In genomic region chr1:214602764-214603657, GRCh38 we compare ENCODE assay signal across 1 cellular context.
TF ChIP-seq lines count a peak whose summit lies in the region.

TSS of gene CENPF (plus strand) at chr1:214603195. CDS start at chr1:214613755, 10,560 bp downstream.

TF ChIP-seq in K562, 482 proteins besides CTCF, POLR2A, EP300 and RAD21 (continued from another document and continues in another):
- TF ChIP-seq MLX (CRISPR knock-in tag; conservative IDR thresholded peaks at IDR 0.05) = peak in 1 of 2 experiments; percentile 93; a peak in 2 of 4 replicates
- no peak for TF ChIP-seq ATF1 (CRISPR knock-in tag; IDR thresholded peaks at IDR 0.05)
- peak; percentile 89 for TF ChIP-seq ATF1 (tag; IDR thresholded peaks at IDR 0.05)
- no peak for TF ChIP-seq BRF2 (IDR thresholded peaks at IDR 0.05; ENCODE audit: borderline replicate concordance, insufficient read depth, insufficient read length)
- TF ChIP-seq TAL1 (IDR thresholded peaks at IDR 0.05) = peak; percentile 58; the same call in 1 of the 2 replicates
- TF ChIP-seq ZFP91 (CRISPR knock-in tag; IDR thresholded peaks at IDR 0.05) = no peak
- TF ChIP-seq NFIC (IDR thresholded peaks at IDR 0.05) = peak; percentile 84
- no peak for TF ChIP-seq IRF2 (CRISPR knock-in tag; IDR thresholded peaks at IDR 0.05)
- TF ChIP-seq ZBTB12 (CRISPR knock-in tag; IDR thresholded peaks at IDR 0.05) = 0 out of 2 replicates have a peak, but pooled peaks have one; percentile 20
- TF ChIP-seq FOXA3 (CRISPR knock-in tag; conservative IDR thresholded peaks at IDR 0.05 in 1 of 2, IDR thresholded peaks at IDR 0.05 in 1 of 2) = peak in 1 of 2 experiments; percentile 85; a peak in 2 of 4 replicates
- TF ChIP-seq MTA2 (IDR thresholded peaks at IDR 0.05; ENCODE audit: low read depth) = no peak
- no peak for TF ChIP-seq ZNF347 (CRISPR knock-in tag; IDR thresholded peaks at IDR 0.05; ENCODE audit: low read depth)
- peak; percentile 93 for TF ChIP-seq CREM (IDR thresholded peaks at IDR 0.05; ENCODE audit: low read depth)
- 0 out of 2 replicates have a peak, but pooled peaks have one; percentile 15 for TF ChIP-seq ZKSCAN1 (IDR thresholded peaks at IDR 0.05; ENCODE audit: low read depth, low read length)
- TF ChIP-seq ZBTB40 (IDR thresholded peaks at IDR 0.05) = 0 out of 2 replicates have a peak, but pooled peaks have one; percentile 29
- no peak; the same call in 1 of the 2 replicates for TF ChIP-seq ZBTB40 (CRISPR knock-in tag; IDR thresholded peaks at IDR 0.05)
- peak; percentile 100 for TF ChIP-seq FOXM1 (IDR thresholded peaks at IDR 0.05; ENCODE audit: low read depth)
- TF ChIP-seq FOXM1 (CRISPR knock-in tag; IDR thresholded peaks at IDR 0.05; ENCODE audit: low read depth) = peak; percentile 100
- peak; percentile 81 for TF ChIP-seq ARID4B (CRISPR knock-in tag; IDR thresholded peaks at IDR 0.05)
- TF ChIP-seq CLOCK (CRISPR knock-in tag; IDR thresholded peaks at IDR 0.05; ENCODE audit: borderline replicate concordance) = peak; percentile 67; the same call in 1 of the 2 replicates
- peak; percentile 90 to 92 for TF ChIP-seq NRF1 (conservative IDR thresholded peaks at IDR 0.05 in 1 of 2, IDR thresholded peaks at IDR 0.05 in 1 of 2)
- TF ChIP-seq ZNF431 (CRISPR knock-in tag; IDR thresholded peaks at IDR 0.05) = 0 out of 2 replicates have a peak, but pooled peaks have one; percentile 11
- TF ChIP-seq CC2D1A (IDR thresholded peaks at IDR 0.05) = peak; percentile 99
- no peak for TF ChIP-seq ZNF586 (CRISPR knock-in tag; conservative IDR thresholded peaks at IDR 0.05)
- peak; percentile 20 for TF ChIP-seq BRD9 (IDR thresholded peaks at IDR 0.05; ENCODE audit: low read depth, partially characterized antibody)
- TF ChIP-seq E2F6 (IDR thresholded peaks at IDR 0.05; ENCODE audit: borderline replicate concordance in 1 of 2, extremely low read depth in 1 of 2, insufficient read depth in 1 of 2, insufficient read length in 1 of 2, low read depth in 1 of 2, low read length in 1 of 2, poor library complexity in 1 of 2, severe bottlenecking in 1 of 2) = peak; percentile 85 to 91
- TF ChIP-seq YY1 (IDR thresholded peaks at IDR 0.05; ENCODE audit: borderline replicate concordance in 1 of 3, control insufficient read depth in 1 of 3, extremely low read depth in 1 of 3, insufficient read depth in 3 of 3, insufficient read length in 1 of 3, insufficient replicate concordance in 2 of 3, low read depth in 1 of 3, low read length in 2 of 3) = peak in 1 of 3 experiments; percentile 13
- TF ChIP-seq ZNF583 (CRISPR knock-in tag; IDR thresholded peaks at IDR 0.05) = no peak
- TF ChIP-seq USF2 (CRISPR knock-in tag; IDR thresholded peaks at IDR 0.05) = peak; percentile 87
- TF ChIP-seq TCF3 (CRISPR knock-in tag; IDR thresholded peaks at IDR 0.05) = peak; percentile 78
- peak; percentile 98 for TF ChIP-seq SAP30 (IDR thresholded peaks at IDR 0.05; ENCODE audit: borderline replicate concordance, insufficient read depth, low read depth, low read length, poor library complexity, severe bottlenecking)
- TF ChIP-seq SP1 (CRISPR knock-in tag; IDR thresholded peaks at IDR 0.05) = peak; percentile 83; the same call in 1 of the 2 replicates
- TF ChIP-seq NFXL1 (CRISPR knock-in tag; IDR thresholded peaks at IDR 0.05) = no peak
